ENCODE assay signal across 30 cellular contexts in the genomic region with DNA sequence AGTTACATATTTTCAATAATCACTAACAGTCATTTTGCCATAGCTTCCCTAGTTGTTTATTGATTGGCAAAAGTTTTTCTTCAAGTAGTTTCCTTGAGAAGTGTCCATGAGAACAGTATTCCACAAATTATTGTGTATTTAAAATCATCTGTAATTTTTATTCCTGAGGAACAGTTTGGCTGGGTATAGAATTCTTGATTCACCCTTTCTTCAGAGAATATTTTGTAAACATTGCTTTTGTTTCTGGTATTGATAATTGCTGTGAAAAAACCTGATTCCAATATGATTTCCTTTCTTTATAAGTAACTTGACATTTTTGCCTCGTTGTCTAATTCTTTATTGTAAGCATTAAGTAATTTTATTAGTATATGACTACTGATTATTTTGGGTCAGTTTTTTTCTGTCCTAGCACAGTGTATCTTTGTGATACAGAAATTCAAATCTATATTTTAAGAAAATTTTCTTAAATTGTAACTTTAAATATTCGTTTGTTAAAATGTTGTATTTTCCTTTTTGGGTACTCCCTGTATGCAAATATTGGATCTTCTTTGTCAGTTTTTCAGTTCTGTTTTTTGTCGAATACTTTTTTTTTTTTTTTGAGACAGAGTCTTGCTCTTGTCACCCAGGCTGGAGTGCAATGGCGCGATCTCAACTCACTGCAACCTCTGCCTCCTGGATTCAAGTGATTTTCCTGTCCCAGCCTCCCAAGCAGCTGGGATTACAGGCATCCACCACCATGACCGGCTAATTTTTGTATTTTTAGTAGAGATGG.
"Had no signal": no experiment of that assay in that cellular context is flagged by ENCODE, and none has a peak within 500 bp of the region (broad histone marks: within the 10 kb centered on the region; RNA-seq: fewer than 3 reads in every experiment).

No MANE protein-coding gene starts in this region.

- H2AFZ ChIP-seq: neural progenitor cell, parathyroid adenoma had no signal

- H3K36me3 ChIP-seq: ovary, spleen, stomach, thoracic aorta, thyroid gland, tibial nerve, upper lobe of left lung, vagina had no signal

- H3K27me3 Mint-ChIP-seq: progenitor cell of endocrine pancreas; stimulated activated naive B cell treated with anti-CD40 and anti-IgM and Interleukin-4, amounts not matched to agents 10 μg/mL and 1 μg/mL and 100 μg/mL, for 72 hours; stimulated activated naive CD8-positive, alpha-beta T cell treated with anti-CD3 and anti-CD28 coated beads, Interleukin-15, Interleukin-2, amounts not matched to agents 100 ng/mL and 50 ng/mL, for 24 hours had no signal

- FAIRE-seq: urothelium cell line had no signal

- H3K79me2 ChIP-seq: parathyroid adenoma had no signal

- H3K9ac ChIP-seq: neural progenitor cell, parathyroid adenoma had no signal

- H3K27me3 ChIP-seq: neural progenitor cell, ovary, spleen, stomach, thyroid gland, tibial nerve, upper lobe of left lung, vagina had no signal

- H3K36me3 Mint-ChIP-seq: natural killer cell had no signal

- H3K4me3 ChIP-seq: neural progenitor cell, ovary, psoas muscle, skin epidermis, smooth muscle cell, spleen, stomach, thoracic aorta, thyroid gland, tibial nerve, upper lobe of left lung, vagina had no signal

- H3K4me1 Mint-ChIP-seq: natural killer cell had no signal

- H3K27ac Mint-ChIP-seq: natural killer cell; nephron; neural progenitor cell; progenitor cell of endocrine pancreas; stimulated activated naive B cell treated with anti-CD40 and anti-IgM and Interleukin-4, amounts not matched to agents 10 μg/mL and 1 μg/mL and 100 μg/mL, for 72 hours; stimulated activated naive CD8-positive, alpha-beta T cell treated with anti-CD3 and anti-CD28 coated beads, Interleukin-15, Interleukin-2, amounts not matched to agents 100 ng/mL and 50 ng/mL, for 24 hours had no signal

- DNase-seq: natural killer cell; occipital lobe; ovary; posterior cingulate gyrus; psoas muscle; right cardiac atrium; spleen; stimulated activated CD4-positive, alpha-beta T cell treated with anti-CD3 and anti-CD28 coated beads, Interleukin-12 subunit alpha, Interleukin-12 subunit beta, amount 100 ng/mL, for 4 hours; stimulated activated CD4-positive, alpha-beta T cell treated with anti-CD3 and anti-CD28 coated beads, Interleukin-1b, Interleukin-23, amount 100 ng/mL, for 48 hours; stimulated activated CD4-positive, alpha-beta T cell treated with anti-CD3 and anti-CD28 coated beads, Interleukin-4, amount 100 ng/mL, for 1 hour; stimulated activated CD4-positive, alpha-beta T cell treated with anti-CD3 and anti-CD28 coated beads, Interleukin-4, amount 100 ng/mL, for 4 hours; stimulated activated CD8-positive, alpha-beta memory T cell treated with anti-CD3 and anti-CD28 coated beads, Interleukin-4, amount 100 ng/mL, for 48 hours; stimulated activated naive B cell treated with anti-CD40 and anti-IgM and Interleukin-4, amounts not matched to agents 10 μg/mL and 1 μg/mL and 100 μg/mL, for 72 hours; stimulated activated naive CD4-positive, alpha-beta T cell treated with Interleukin-2 at 50 U/mL for 16 hours; stomach; thyroid gland; trophoblast cell; upper lobe of left lung had no signal

- H3K4me2 ChIP-seq: neural progenitor cell, smooth muscle cell had no signal

- H3K4me3 Mint-ChIP-seq: natural killer cell; nephron; neural progenitor cell; stimulated activated naive B cell treated with anti-CD40 and anti-IgM and Interleukin-4, amounts not matched to agents 10 μg/mL and 1 μg/mL and 100 μg/mL, for 72 hours; stimulated activated naive CD8-positive, alpha-beta T cell treated with anti-CD3 and anti-CD28 coated beads, Interleukin-15, Interleukin-2, amounts not matched to agents 100 ng/mL and 50 ng/mL, for 24 hours had no signal

- H3K27ac ChIP-seq: neural progenitor cell, ovary, parathyroid adenoma, psoas muscle, skin epidermis, spleen, stomach, thoracic aorta, thyroid gland, tibial nerve, upper lobe of left lung, vagina had no signal

- H3K4me1 ChIP-seq: parathyroid adenoma, psoas muscle, thyroid gland, upper lobe of left lung, vagina had no signal

- H3K9me3 ChIP-seq: ovary, thyroid gland, vagina had no signal

- ATAC-seq: natural killer cell; psoas muscle; right cardiac atrium; sciatic nerve; stimulated activated naive B cell treated with anti-CD40 and anti-IgM and Interleukin-4, amounts not matched to agents 10 μg/mL and 1 μg/mL and 100 μg/mL, for 72 hours had no signal
